Comparison of ENCODE assay signal across 1 cellular context in the genomic region with DNA sequence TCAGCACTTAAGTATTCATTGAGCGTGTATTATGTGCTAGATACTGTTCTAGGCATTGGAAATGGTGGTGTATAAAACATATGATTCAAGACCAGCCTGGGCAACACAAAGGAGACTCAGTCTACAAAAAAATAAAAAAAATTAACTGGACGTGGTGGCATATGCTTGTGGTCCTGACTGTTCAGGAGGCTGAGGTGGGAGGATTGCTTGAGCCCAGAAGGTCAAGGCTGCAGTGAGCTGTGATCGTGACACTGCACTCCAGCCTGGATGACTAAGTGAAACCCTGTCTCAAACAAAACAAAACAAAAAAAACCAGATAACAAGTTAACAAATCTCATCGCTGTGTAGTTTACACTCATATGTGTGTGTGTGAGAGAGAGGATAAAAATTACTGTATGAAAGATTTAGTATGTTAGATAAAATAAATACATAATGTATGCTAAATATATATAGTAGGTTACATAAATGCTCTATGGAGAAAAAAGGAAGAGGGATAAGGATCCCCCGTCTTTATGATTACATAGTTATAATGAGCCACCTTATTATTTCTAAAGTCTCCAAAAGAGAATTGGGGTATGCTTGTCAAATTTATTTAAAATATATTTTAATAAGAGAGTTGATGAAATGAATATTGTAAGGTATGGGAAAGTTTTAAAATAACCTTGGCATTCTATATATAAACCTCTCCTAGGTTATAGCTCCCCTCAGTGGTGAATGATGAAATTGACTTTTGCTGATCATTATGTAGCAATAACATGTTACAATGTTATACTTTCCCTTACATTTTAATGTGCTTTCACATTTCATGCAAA.
TF ChIP-seq lines count a peak whose summit lies in the region.

No MANE protein-coding gene starts in this region.

TF ChIP-seq in HepG2, 621 proteins besides CTCF, POLR2A, EP300 and RAD21 (continued from another document and continues in another):
- TF ChIP-seq, protein P1, sequence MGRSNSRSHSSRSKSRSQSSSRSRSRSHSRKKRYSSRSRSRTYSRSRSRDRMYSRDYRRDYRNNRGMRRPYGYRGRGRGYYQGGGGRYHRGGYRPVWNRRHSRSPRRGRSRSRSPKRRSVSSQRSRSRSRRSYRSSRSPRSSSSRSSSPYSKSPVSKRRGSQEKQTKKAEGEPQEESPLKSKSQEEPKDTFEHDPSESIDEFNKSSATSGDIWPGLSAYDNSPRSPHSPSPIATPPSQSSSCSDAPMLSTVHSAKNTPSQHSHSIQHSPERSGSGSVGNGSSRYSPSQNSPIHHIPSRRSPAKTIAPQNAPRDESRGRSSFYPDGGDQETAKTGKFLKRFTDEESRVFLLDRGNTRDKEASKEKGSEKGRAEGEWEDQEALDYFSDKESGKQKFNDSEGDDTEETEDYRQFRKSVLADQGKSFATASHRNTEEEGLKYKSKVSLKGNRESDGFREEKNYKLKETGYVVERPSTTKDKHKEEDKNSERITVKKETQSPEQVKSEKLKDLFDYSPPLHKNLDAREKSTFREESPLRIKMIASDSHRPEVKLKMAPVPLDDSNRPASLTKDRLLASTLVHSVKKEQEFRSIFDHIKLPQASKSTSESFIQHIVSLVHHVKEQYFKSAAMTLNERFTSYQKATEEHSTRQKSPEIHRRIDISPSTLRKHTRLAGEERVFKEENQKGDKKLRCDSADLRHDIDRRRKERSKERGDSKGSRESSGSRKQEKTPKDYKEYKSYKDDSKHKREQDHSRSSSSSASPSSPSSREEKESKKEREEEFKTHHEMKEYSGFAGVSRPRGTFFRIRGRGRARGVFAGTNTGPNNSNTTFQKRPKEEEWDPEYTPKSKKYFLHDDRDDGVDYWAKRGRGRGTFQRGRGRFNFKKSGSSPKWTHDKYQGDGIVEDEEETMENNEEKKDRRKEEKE (IDR thresholded peaks at IDR 0.05) = no peak
- TF ChIP-seq, protein P2, sequence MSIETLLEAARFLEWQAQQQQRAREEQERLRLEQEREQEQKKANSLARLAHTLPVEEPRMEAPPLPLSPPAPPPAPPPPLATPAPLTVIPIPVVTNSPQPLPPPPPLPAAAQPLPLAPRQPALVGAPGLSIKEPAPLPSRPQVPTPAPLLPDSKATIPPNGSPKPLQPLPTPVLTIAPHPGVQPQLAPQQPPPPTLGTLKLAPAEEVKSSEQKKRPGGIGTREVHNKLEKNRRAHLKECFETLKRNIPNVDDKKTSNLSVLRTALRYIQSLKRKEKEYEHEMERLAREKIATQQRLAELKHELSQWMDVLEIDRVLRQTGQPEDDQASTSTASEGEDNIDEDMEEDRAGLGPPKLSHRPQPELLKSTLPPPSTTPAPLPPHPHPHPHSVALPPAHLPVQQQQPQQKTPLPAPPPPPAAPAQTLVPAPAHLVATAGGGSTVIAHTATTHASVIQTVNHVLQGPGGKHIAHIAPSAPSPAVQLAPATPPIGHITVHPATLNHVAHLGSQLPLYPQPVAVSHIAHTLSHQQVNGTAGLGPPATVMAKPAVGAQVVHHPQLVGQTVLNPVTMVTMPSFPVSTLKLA (IDR thresholded peaks at IDR 0.05) = no peak
- TF ChIP-seq ZNF468 (CRISPR knock-in tag; IDR thresholded peaks at IDR 0.05) = no peak
- TF ChIP-seq ZNF460 (CRISPR knock-in tag; IDR thresholded peaks at IDR 0.05; ENCODE audit: borderline replicate concordance) = no peak
- TF ChIP-seq XRCC5 (optimal IDR thresholded peaks at IDR 0.05; ENCODE audit: low read length) = no peak
- TF ChIP-seq MYNN (CRISPR knock-in tag; IDR thresholded peaks at IDR 0.05; ENCODE audit: low read depth) = no peak
- TF ChIP-seq FOXP1 (IDR thresholded peaks at IDR 0.05) = no peak
- peak; percentile 54; the same call in 1 of the 2 replicates for TF ChIP-seq FOXP1 (CRISPR knock-in tag; IDR thresholded peaks at IDR 0.05)
- no peak for TF ChIP-seq REXO4 (CRISPR knock-in tag; IDR thresholded peaks at IDR 0.05; ENCODE audit: borderline replicate concordance)
- 0 out of 2 replicates have a peak, but pooled peaks have one; percentile 47 for TF ChIP-seq HOXA5 (CRISPR knock-in tag; IDR thresholded peaks at IDR 0.05)
- TF ChIP-seq SMAD3 (CRISPR knock-in tag; IDR thresholded peaks at IDR 0.05) = 0 out of 2 replicates have a peak, but pooled peaks have one; percentile 35
- TF ChIP-seq GATA4 (IDR thresholded peaks at IDR 0.05; ENCODE audit: borderline replicate concordance, low read depth) = no peak
- no peak for TF ChIP-seq ZC3H13 (CRISPR knock-in tag; IDR thresholded peaks at IDR 0.05)
- TF ChIP-seq SKI (IDR thresholded peaks at IDR 0.05; ENCODE audit: partially characterized antibody) = peak; percentile 73
- no peak for TF ChIP-seq ARHGAP35 (CRISPR knock-in tag; IDR thresholded peaks at IDR 0.05; ENCODE audit: borderline replicate concordance)
- no peak for TF ChIP-seq MED13 (CRISPR knock-in tag; IDR thresholded peaks at IDR 0.05)
- TF ChIP-seq TAF15 (IDR thresholded peaks at IDR 0.05; ENCODE audit: low read depth, low read length, poor library complexity, severe bottlenecking) = no peak
- TF ChIP-seq, protein P3, sequence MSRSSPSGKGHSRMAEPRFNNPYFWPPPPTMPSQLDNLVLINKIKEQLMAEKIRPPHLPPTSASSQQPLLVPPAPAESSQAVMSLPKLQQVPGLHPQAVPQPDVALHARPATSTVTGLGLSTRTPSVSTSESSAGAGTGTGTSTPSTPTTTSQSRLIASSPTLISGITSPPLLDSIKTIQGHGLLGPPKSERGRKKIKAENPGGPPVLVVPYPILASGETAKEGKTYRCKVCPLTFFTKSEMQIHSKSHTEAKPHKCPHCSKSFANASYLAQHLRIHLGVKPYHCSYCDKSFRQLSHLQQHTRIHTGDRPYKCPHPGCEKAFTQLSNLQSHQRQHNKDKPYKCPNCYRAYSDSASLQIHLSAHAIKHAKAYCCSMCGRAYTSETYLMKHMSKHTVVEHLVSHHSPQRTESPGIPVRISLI (CRISPR knock-in tag; IDR thresholded peaks at IDR 0.05; ENCODE audit: borderline replicate concordance) = peak; percentile 84
- TF ChIP-seq, protein P4, sequence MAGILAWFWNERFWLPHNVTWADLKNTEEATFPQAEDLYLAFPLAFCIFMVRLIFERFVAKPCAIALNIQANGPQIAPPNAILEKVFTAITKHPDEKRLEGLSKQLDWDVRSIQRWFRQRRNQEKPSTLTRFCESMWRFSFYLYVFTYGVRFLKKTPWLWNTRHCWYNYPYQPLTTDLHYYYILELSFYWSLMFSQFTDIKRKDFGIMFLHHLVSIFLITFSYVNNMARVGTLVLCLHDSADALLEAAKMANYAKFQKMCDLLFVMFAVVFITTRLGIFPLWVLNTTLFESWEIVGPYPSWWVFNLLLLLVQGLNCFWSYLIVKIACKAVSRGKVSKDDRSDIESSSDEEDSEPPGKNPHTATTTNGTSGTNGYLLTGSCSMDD (CRISPR knock-in tag; IDR thresholded peaks at IDR 0.05) = no peak
- TF ChIP-seq, protein P5, sequence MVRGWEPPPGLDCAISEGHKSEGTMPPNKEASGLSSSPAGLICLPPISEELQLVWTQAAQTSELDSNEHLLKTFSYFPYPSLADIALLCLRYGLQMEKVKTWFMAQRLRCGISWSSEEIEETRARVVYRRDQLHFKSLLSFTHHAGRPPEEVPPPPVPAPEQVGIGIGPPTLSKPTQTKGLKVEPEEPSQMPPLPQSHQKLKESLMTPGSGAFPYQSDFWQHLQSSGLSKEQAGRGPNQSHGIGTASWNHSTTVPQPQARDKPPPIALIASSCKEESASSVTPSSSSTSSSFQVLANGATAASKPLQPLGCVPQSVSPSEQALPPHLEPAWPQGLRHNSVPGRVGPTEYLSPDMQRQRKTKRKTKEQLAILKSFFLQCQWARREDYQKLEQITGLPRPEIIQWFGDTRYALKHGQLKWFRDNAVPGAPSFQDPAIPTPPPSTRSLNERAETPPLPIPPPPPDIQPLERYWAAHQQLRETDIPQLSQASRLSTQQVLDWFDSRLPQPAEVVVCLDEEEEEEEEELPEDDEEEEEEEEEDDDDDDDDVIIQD (CRISPR knock-in tag; IDR thresholded peaks at IDR 0.05; ENCODE audit: low read depth) = peak; percentile 86; the same call in 1 of the 2 replicates
- no peak for TF ChIP-seq ZNF567 (CRISPR knock-in tag; IDR thresholded peaks at IDR 0.05; ENCODE audit: borderline replicate concordance)
- TF ChIP-seq PAF1 (CRISPR knock-in tag; IDR thresholded peaks at IDR 0.05) = 0 out of 2 replicates have a peak, but pooled peaks have one; percentile 71
- TF ChIP-seq XBP1 (CRISPR knock-in tag; IDR thresholded peaks at IDR 0.05) = no peak
- TF ChIP-seq ZNF335 (CRISPR knock-in tag; IDR thresholded peaks at IDR 0.05) = no peak
- TF ChIP-seq SNAPC2 (CRISPR knock-in tag; IDR thresholded peaks at IDR 0.05) = no peak
- peak; percentile 89 for TF ChIP-seq SMC3 (IDR thresholded peaks at IDR 0.05; ENCODE audit: low read length)
- TF ChIP-seq, protein P6, sequence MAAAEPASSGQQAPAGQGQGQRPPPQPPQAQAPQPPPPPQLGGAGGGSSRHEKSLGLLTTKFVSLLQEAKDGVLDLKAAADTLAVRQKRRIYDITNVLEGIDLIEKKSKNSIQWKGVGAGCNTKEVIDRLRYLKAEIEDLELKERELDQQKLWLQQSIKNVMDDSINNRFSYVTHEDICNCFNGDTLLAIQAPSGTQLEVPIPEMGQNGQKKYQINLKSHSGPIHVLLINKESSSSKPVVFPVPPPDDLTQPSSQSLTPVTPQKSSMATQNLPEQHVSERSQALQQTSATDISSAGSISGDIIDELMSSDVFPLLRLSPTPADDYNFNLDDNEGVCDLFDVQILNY (CRISPR knock-in tag; conservative IDR thresholded peaks at IDR 0.05) = no peak
- TF ChIP-seq ZNF234 (CRISPR knock-in tag; conservative IDR thresholded peaks at IDR 0.05) = no peak
- TF ChIP-seq NR2F2 (IDR thresholded peaks at IDR 0.05; ENCODE audit: borderline replicate concordance, low read depth) = peak; percentile 57; the same call in 1 of the 2 replicates
- TF ChIP-seq, protein P7, sequence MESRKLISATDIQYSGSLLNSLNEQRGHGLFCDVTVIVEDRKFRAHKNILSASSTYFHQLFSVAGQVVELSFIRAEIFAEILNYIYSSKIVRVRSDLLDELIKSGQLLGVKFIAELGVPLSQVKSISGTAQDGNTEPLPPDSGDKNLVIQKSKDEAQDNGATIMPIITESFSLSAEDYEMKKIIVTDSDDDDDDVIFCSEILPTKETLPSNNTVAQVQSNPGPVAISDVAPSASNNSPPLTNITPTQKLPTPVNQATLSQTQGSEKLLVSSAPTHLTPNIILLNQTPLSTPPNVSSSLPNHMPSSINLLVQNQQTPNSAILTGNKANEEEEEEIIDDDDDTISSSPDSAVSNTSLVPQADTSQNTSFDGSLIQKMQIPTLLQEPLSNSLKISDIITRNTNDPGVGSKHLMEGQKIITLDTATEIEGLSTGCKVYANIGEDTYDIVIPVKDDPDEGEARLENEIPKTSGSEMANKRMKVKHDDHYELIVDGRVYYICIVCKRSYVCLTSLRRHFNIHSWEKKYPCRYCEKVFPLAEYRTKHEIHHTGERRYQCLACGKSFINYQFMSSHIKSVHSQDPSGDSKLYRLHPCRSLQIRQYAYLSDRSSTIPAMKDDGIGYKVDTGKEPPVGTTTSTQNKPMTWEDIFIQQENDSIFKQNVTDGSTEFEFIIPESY (CRISPR knock-in tag; IDR thresholded peaks at IDR 0.05) = peak; percentile 46; the same call in 1 of the 2 replicates
- TF ChIP-seq MAFF (IDR thresholded peaks at IDR 0.05; ENCODE audit: low read depth, low read length) = peak; percentile 67
- peak; percentile 97 for TF ChIP-seq ZMYM3 (CRISPR knock-in tag; IDR thresholded peaks at IDR 0.05)
- peak; percentile 42; the same call in 1 of the 2 replicates for TF ChIP-seq TBX2 (CRISPR knock-in tag; IDR thresholded peaks at IDR 0.05; ENCODE audit: borderline replicate concordance)
- TF ChIP-seq ZNF629 (CRISPR knock-in tag; conservative IDR thresholded peaks at IDR 0.05) = 0 out of 2 replicates have a peak, but pooled peaks have one; percentile 10
- TF ChIP-seq, protein P8, sequence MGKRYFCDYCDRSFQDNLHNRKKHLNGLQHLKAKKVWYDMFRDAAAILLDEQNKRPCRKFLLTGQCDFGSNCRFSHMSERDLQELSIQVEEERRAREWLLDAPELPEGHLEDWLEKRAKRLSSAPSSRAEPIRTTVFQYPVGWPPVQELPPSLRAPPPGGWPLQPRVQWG (CRISPR knock-in tag; IDR thresholded peaks at IDR 0.05; ENCODE audit: borderline replicate concordance, low read depth) = no peak
- no peak for TF ChIP-seq MAF1 (CRISPR knock-in tag; IDR thresholded peaks at IDR 0.05; ENCODE audit: borderline replicate concordance)
- TF ChIP-seq, protein P9, sequence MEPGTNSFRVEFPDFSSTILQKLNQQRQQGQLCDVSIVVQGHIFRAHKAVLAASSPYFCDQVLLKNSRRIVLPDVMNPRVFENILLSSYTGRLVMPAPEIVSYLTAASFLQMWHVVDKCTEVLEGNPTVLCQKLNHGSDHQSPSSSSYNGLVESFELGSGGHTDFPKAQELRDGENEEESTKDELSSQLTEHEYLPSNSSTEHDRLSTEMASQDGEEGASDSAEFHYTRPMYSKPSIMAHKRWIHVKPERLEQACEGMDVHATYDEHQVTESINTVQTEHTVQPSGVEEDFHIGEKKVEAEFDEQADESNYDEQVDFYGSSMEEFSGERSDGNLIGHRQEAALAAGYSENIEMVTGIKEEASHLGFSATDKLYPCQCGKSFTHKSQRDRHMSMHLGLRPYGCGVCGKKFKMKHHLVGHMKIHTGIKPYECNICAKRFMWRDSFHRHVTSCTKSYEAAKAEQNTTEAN (CRISPR knock-in tag; conservative IDR thresholded peaks at IDR 0.05) = no peak
- no peak for TF ChIP-seq JUN (CRISPR knock-in tag; IDR thresholded peaks at IDR 0.05)
- TF ChIP-seq NFE2L2 (IDR thresholded peaks at IDR 0.05; ENCODE audit: low read length) = peak; percentile 59
- no peak for TF ChIP-seq ZNF496 (CRISPR knock-in tag; IDR thresholded peaks at IDR 0.05; ENCODE audit: insufficient replicate concordance)
- TF ChIP-seq, protein P10, sequence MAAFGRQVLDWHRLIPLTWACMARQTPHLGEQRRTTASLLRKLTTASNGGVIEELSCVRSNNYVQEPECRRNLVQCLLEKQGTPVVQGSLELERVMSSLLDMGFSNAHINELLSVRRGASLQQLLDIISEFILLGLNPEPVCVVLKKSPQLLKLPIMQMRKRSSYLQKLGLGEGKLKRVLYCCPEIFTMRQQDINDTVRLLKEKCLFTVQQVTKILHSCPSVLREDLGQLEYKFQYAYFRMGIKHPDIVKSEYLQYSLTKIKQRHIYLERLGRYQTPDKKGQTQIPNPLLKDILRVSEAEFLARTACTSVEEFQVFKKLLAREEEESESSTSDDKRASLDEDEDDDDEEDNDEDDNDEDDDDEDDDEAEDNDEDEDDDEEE (CRISPR knock-in tag; IDR thresholded peaks at IDR 0.05) = no peak
- TF ChIP-seq ZNF326 (CRISPR knock-in tag; IDR thresholded peaks at IDR 0.05; ENCODE audit: borderline replicate concordance) = no peak
- TF ChIP-seq ZNF24 (IDR thresholded peaks at IDR 0.05) = no peak
- TF ChIP-seq, protein P11, sequence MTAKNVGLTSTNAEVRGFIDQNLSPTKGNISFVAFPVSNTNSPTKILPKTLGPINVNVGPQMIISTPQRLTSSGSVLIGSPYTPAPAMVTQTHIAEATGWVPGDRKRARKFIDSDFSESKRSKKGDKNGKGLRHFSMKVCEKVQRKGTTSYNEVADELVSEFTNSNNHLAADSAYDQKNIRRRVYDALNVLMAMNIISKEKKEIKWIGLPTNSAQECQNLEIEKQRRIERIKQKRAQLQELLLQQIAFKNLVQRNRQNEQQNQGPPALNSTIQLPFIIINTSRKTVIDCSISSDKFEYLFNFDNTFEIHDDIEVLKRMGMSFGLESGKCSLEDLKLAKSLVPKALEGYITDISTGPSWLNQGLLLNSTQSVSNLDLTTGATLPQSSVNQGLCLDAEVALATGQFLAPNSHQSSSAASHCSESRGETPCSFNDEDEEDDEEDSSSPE (CRISPR knock-in tag; IDR thresholded peaks at IDR 0.05) = no peak
- no peak for TF ChIP-seq ZNF256 (CRISPR knock-in tag; conservative IDR thresholded peaks at IDR 0.05)
- TF ChIP-seq POLR2AphosphoS5 (IDR thresholded peaks at IDR 0.05; ENCODE audit: low read depth, low read length) = no peak
- no peak for TF ChIP-seq ZNF672 (CRISPR knock-in tag; IDR thresholded peaks at IDR 0.05)
